13 cellular contexts compared by ENCODE assay signal in genomic region chr4:112895785-112896184, GRCh38.
A peak's percentile ranks its signal among the peaks of the same experiment; 100 is the strongest.
DNase-seq lines count a peak whose midpoint lies in the region; ATAC-seq and TF ChIP-seq lines count a peak whose summit lies in the region.
"Had no signal": no experiment of that assay in that cellular context is flagged by ENCODE, and none has a peak within 500 bp of the region (broad histone marks: within the 10 kb centered on the region; RNA-seq: fewer than 3 reads in every experiment).

No MANE protein-coding gene starts in this region.

- no peak for TF ChIP-seq CTCF in AG10803 (conservative IDR thresholded peaks at IDR 0.05; ENCODE audit: low read length)
- TF ChIP-seq CTCF in WERI-Rb-1 (IDR thresholded peaks at IDR 0.05; ENCODE audit: low read depth, low read length) = no peak

- H3K4me3 ChIP-seq in AG10803 (ENCODE audit: low read length) = no peak overlapping the region
- H3K4me3 ChIP-seq in WERI-Rb-1 (ENCODE audit: low read depth, low read length) = peak overlapping the region; percentile 30
- H3K4me3 ChIP-seq: BLaER1, suprapubic skin had no signal

- no peaks in the 10 kb centered on the region for H3K27me3 ChIP-seq in WERI-Rb-1 (ENCODE audit: insufficient read depth, low read depth, severe bottlenecking)
- H3K27me3 ChIP-seq: BLaER1, suprapubic skin had no signal

- no peaks in the 10 kb centered on the region for H3K36me3 ChIP-seq in WERI-Rb-1
- H3K36me3 ChIP-seq: BLaER1, suprapubic skin had no signal

- ATAC-seq in GM21576 (IDR thresholded peaks at IDR 0.05; ENCODE audit: unreplicated experiment) (peak; percentile 42), GM21515 (IDR thresholded peaks at IDR 0.05; ENCODE audit: unreplicated experiment) (no peak)

- H3K9me3 ChIP-seq in WERI-Rb-1 (ENCODE audit: severe bottlenecking) = no peaks in the 10 kb centered on the region
- H3K9me3 ChIP-seq: BLaER1, suprapubic skin had no signal

- H3K27ac ChIP-seq in WERI-Rb-1 = peak overlapping the region; percentile 81
- H3K27ac ChIP-seq: BLaER1 had no signal

- DNase-seq in AG10803 (ENCODE audit: low read depth) (peak; percentile 28), WERI-Rb-1 (peak; percentile 52), iris pigment epithelial cell (ENCODE audit: low read depth) (peak; percentile 11), GDM1 (lab: John Stamatoyannopoulos, UW) (no peak)
- no peak for DNase-seq in NK-92 treated with Interleukin-12 subunit alpha and Interleukin-12 subunit beta, amount 100 ng/mL, for 24 hours (lab: John Stamatoyannopoulos, UW)
- no peak for DNase-seq in activated CD8-positive, alpha-beta memory T cell treated with anti-CD3 and anti-CD28 coated beads, Interleukin-2, amount 50 U/mL, for 48 hours
- DNase-seq: activated CD4-positive, alpha-beta T cell treated with anti-CD3 and anti-CD28 coated beads for 4 hours; HCEC 1CT; NCI-H2029 had no signal

Comparison
In these comparisons a context has a peak if more than half of its experiments do, and no peak if none do; other contexts are left out.
1. DNase-seq: peak in AG10803 (single experiment), WERI-Rb-1 (single experiment) and iris pigment epithelial cell (single experiment); none in NK-92 treated with Interleukin-12 subunit alpha and Interleukin-12 subunit beta, amount 100 ng/mL, for 24 hours (single experiment), GDM1 (single experiment) and activated CD8-positive, alpha-beta memory T cell treated with anti-CD3 and anti-CD28 coated beads, Interleukin-2, amount 50 U/mL, for 48 hours (single experiment).